ENCODE assay signal across 1 cellular context in genomic region chr1:78104322-78104721, GRCh38.
TF ChIP-seq lines count a peak whose summit lies in the region.

No MANE protein-coding gene starts in this region.

TF ChIP-seq in IMR-90, 13 proteins besides CTCF, POLR2A, EP300 and RAD21:
- no peak for TF ChIP-seq MAZ (IDR thresholded peaks at IDR 0.05; ENCODE audit: borderline replicate concordance, low read depth, low read length)
- no peak for TF ChIP-seq RFX5 (IDR thresholded peaks at IDR 0.05; ENCODE audit: low read depth, low read length)
- no peak for TF ChIP-seq BHLHE40 (IDR thresholded peaks at IDR 0.05; ENCODE audit: low read depth, low read length)
- TF ChIP-seq NFE2L2 (IDR thresholded peaks at IDR 0.05; ENCODE audit: low read depth, low read length) = no peak
- no peak for TF ChIP-seq SMC3 (IDR thresholded peaks at IDR 0.05; ENCODE audit: low read depth, low read length)
- no peak for TF ChIP-seq CEBPB (IDR thresholded peaks at IDR 0.05; ENCODE audit: low read depth, low read length)
- no peak for TF ChIP-seq MXI1 (IDR thresholded peaks at IDR 0.05; ENCODE audit: borderline replicate concordance, low read depth, low read length)
- TF ChIP-seq FOS (IDR thresholded peaks at IDR 0.05; ENCODE audit: low read depth, low read length) = no peak
- no peak for TF ChIP-seq USF2 (IDR thresholded peaks at IDR 0.05; ENCODE audit: low read depth, low read length)
- TF ChIP-seq MAFK (IDR thresholded peaks at IDR 0.05; ENCODE audit: low read depth, low read length) = no peak
- no peak for TF ChIP-seq ELK1 (IDR thresholded peaks at IDR 0.05; ENCODE audit: borderline replicate concordance, low read depth, low read length)
- TF ChIP-seq CHD1 (IDR thresholded peaks at IDR 0.05; ENCODE audit: low read depth, low read length) = no peak
- TF ChIP-seq RCOR1 (IDR thresholded peaks at IDR 0.05; ENCODE audit: insufficient replicate concordance, low read length) = no peak
